1 cellular context compared by ENCODE assay signal in the genomic region with DNA sequence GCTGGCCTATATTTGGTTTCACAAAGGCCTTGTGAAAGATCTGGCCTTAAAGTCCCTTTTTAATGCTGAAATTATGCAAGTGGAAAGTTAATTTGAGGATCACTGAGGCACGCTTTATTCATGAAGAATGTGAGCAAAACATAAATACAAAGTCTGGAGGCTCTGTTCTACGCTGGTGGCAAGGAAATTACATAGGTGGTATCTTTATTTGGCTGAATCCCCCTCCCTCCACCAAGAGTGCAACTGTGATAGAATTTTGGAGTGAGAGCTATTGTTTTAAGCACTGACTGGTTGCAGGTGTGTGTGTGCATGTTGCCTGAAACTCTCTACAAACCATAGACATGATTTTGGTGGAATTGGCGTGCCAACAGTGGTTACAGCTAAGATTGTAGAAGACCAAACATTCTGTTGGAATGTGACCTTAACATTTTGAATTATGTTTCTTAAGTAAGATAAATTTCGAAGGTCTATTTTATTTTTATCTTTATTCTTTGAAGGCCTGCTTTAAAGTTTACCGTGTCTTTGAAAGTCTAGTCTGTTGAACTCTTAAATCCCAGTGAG.
TF ChIP-seq lines count a peak whose summit lies in the region.

No MANE protein-coding gene starts in this region.

TF ChIP-seq in K562, 482 proteins besides CTCF, POLR2A, EP300 and RAD21 (continued from another document):
- TF ChIP-seq ZNF133 (CRISPR knock-in tag; IDR thresholded peaks at IDR 0.05), result no peak
- TF ChIP-seq ATF7 (IDR thresholded peaks at IDR 0.05), result no peak
- TF ChIP-seq SMARCC2 (IDR thresholded peaks at IDR 0.05; ENCODE audit: low read depth), result no peak
- no peak for TF ChIP-seq SUPT5H (IDR thresholded peaks at IDR 0.05)
- no peak for TF ChIP-seq MIER1 (IDR thresholded peaks at IDR 0.05; ENCODE audit: low read depth)
- TF ChIP-seq, protein P1, sequence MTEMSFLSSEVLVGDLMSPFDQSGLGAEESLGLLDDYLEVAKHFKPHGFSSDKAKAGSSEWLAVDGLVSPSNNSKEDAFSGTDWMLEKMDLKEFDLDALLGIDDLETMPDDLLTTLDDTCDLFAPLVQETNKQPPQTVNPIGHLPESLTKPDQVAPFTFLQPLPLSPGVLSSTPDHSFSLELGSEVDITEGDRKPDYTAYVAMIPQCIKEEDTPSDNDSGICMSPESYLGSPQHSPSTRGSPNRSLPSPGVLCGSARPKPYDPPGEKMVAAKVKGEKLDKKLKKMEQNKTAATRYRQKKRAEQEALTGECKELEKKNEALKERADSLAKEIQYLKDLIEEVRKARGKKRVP (CRISPR knock-in tag; IDR thresholded peaks at IDR 0.05), result no peak
